ENCODE assay signal across 30 cellular contexts in the genomic region with DNA sequence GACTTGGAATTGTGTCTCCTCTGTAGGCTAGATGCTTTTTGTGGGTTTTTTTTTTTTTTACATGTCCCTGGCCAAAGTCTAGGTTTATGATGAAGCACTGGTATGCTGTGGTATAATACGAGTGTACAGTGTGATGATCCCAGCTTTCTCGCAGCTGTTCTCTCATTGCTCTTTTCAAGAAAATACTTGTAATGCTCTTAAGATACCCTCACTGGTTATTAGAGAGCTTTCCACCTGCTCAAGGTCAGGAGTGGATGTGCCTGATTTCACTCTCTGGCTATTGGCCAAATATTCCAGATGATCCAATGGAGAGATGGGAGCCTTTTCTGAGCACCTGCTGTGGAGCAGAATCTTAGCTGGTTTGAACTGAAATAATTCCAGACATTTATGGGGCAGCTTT.
"Had no signal": no experiment of that assay in that cellular context is flagged by ENCODE, and none has a peak within 500 bp of the region (broad histone marks: within the 10 kb centered on the region; RNA-seq: fewer than 3 reads in every experiment).

No MANE protein-coding gene starts in this region.

- DNase-seq: activated CD4-positive, alpha-beta T cell treated with anti-CD3 and anti-CD28 coated beads for 36 hours; activated CD4-positive, alpha-beta T cell treated with anti-CD3 and anti-CD28 coated beads, Interleukin-2, amount 10 ng/mL, durations not matched to agents 7 days and 5 days; activated CD4-positive, alpha-beta T cell treated with anti-CD3 and anti-CD28 coated beads, Interleukin-2, amount 50 U/mL, for 48 hours; activated CD8-positive, alpha-beta T cell treated with anti-CD3 and anti-CD28 coated beads, Interleukin-2, amount 10 ng/mL, durations not matched to agents 7 days and 5 days; activated gamma-delta T cell; activated naive CD4-positive, alpha-beta T cell treated with Interleukin-2 at 50 U/mL for 16 hours; activated naive CD8-positive, alpha-beta T cell treated with anti-CD3 and anti-CD28 coated beads, Interleukin-2, amount 10 ng/mL, durations not matched to agents 7 days and 5 days; activated T-cell treated with anti-CD3 and anti-CD28 coated beads, Interleukin-2, amount 50 U/mL, for 24 hours; amygdala; body of pancreas; cerebellar nuclear complex; MM.1S; MV-4-11; NCI-H1092; NCI-H1417 treated with DMSO at 0.1 percent for 48 hours; NCI-H187 treated with DMSO at 0.1 percent for 48 hours; NCI-H2081; NCI-H2227 treated with DMSO at 0.1 percent for 48 hours; NCI-H446; NCI-H526; NCI-H748 treated with DMSO at 0.1 percent for 48 hours; NK-92 treated with Interleukin-12 subunit alpha and Interleukin-12 subunit beta, amount 100 ng/mL, for 24 hours; PC-3; Peyer's patch; RPMI8226; SHP77 treated with DMSO at 0.1 percent for 48 hours; SK-N-SH had no signal

- H3K9me3 ChIP-seq: body of pancreas, SJSA1, SK-N-SH had no signal

- H3K9ac ChIP-seq: KMS-11, SK-N-SH had no signal

- H3K27me3 ChIP-seq: body of pancreas, breast epithelium, Peyer's patch, SJSA1 had no signal

- H3K36me3 ChIP-seq: breast epithelium, Peyer's patch, SJSA1 had no signal

- H3K4me3 ChIP-seq: body of pancreas, breast epithelium, Peyer's patch, SJSA1 had no signal

- H3K4me1 ChIP-seq: body of pancreas, breast epithelium, SJSA1 had no signal

- H3K4me2 ChIP-seq: KMS-11, SK-N-SH had no signal

- H3K27ac ChIP-seq: body of pancreas, breast epithelium, KMS-11, Peyer's patch, SJSA1 had no signal

- ATAC-seq: activated CD4-positive, alpha-beta T cell treated with anti-CD3 and anti-CD28 coated beads for 36 hours; activated CD8-positive, alpha-beta T cell treated with anti-CD3 and anti-CD28 coated beads, Interleukin-2, amount 10 ng/mL, durations not matched to agents 7 days and 5 days; body of pancreas; PC-3 had no signal
